8 cellular contexts compared by ENCODE assay signal in genomic region chr13:43786472-43786765, GRCh38. TPM values are rescaled to one million over a fixed set of nuclear protein-coding genes. Genes with fewer than 3 reads are reported as not detected.
DNase-seq lines count a peak whose midpoint lies in the region; ATAC-seq and TF ChIP-seq lines count a peak whose summit lies in the region.

No MANE protein-coding gene starts in this region.

- DNase-seq in H9: no peak
- no peak for DNase-seq in activated CD4-positive, alpha-beta memory T cell treated with anti-CD3 and anti-CD28 coated beads, Interleukin-2, amount 10 ng/mL, durations not matched to agents 7 days and 5 days
- no peak for DNase-seq in stimulated activated naive CD8-positive, alpha-beta T cell treated with anti-CD3 and anti-CD28 coated beads, Interleukin-15, Interleukin-2, amounts not matched to agents 100 U/mL and 50 U/mL, for 24 hours
- DNase-seq in stimulated activated naive CD4-positive, alpha-beta T cell treated with Interleukin-2 at 50 U/mL for 16 hours (lab: John Stamatoyannopoulos, UW): no peak
- DNase-seq in activated CD8-positive, alpha-beta memory T cell treated with anti-CD3 and anti-CD28 coated beads, Interleukin-2, amount 50 U/mL, for 4 hours: no peak
- DNase-seq in CD4-positive, alpha-beta memory T cell: no peak

- WGBS in H9 (ENCODE audit: extremely low coverage, insufficient read length, low lambda C conversion rate): no CpG with 5 or more reads among the region's 28 CpGs

- no peak overlapping the region for H3K18ac ChIP-seq in H9 (ENCODE audit: insufficient read length, low read depth, low read length)

- no peak overlapping the region for H3K9ac ChIP-seq in H9 (ENCODE audit: extremely low read depth, insufficient read length, low read length)
- no peak overlapping the region for H3K9ac ChIP-seq in iPS-18a (ENCODE audit: low read length)

- H3K23ac ChIP-seq in H9 (ENCODE audit: insufficient read length, low read depth, low read length): no peak overlapping the region

- peaks cover 15% of the 10 kb centered on the region for H3K23me2 ChIP-seq in H9 (ENCODE audit: insufficient read length, low read depth, low read length, poor library complexity, severe bottlenecking)

- no peak overlapping the region for H3K27ac Mint-ChIP-seq in H9
- H3K27ac Mint-ChIP-seq in activated CD4-positive, alpha-beta memory T cell treated with anti-CD3 and anti-CD28 coated beads, Interleukin-2, amount 10 ng/mL, durations not matched to agents 7 days and 5 days: no peak overlapping the region
- no peak overlapping the region for H3K27ac Mint-ChIP-seq in CD4-positive, alpha-beta memory T cell

- H3K4me3 ChIP-seq in iPS-18a (ENCODE audit: low read length): peak overlapping the region; percentile 73
- H3K4me3 ChIP-seq in CD4-positive, alpha-beta memory T cell (ENCODE audit: low read length in 2 of 2): peak overlapping the region in 1 of 2 donors; percentile 31

- no peaks in the 10 kb centered on the region for H4K20me1 ChIP-seq in H9 (ENCODE audit: control insufficient read depth, insufficient read depth, insufficient read length)

- no peak for TF ChIP-seq CTCF in H9 (conservative IDR thresholded peaks at IDR 0.05)

- no peak overlapping the region for H3T11ph ChIP-seq in H9 (ENCODE audit: low read length)

- CTCF ChIA-PET in activated CD4-positive, alpha-beta memory T cell treated with anti-CD3 and anti-CD28 coated beads, Interleukin-2, amount 10 ng/mL, durations not matched to agents 7 days and 5 days (lab: Charles Lee): interaction anchor here (1.5 kb wide), 1 partner anchor 19 kb away, joined by 4 read pairs; no protein-coding TSS in a partner anchor
- CTCF ChIA-PET in CD4-positive, alpha-beta memory T cell (lab: Charles Lee; ENCODE audit: partially characterized antibody): interaction anchor here (0.5 kb wide), 1 partner anchor 347 kb away, joined by 3 read pairs; no protein-coding TSS in a partner anchor

- no peaks in the 10 kb centered on the region for H3K79me2 ChIP-seq in H9 (ENCODE audit: insufficient read depth, low read length)

- no peaks in the 10 kb centered on the region; the same call in 1 of the 2 replicates for H3K4me1 ChIP-seq in H9 (ENCODE audit: insufficient read depth, low read length)
- H3K4me1 ChIP-seq in iPS-18a (ENCODE audit: control insufficient read depth, low read depth, low read length): peaks cover 8% of the 10 kb centered on the region
- H3K4me1 ChIP-seq in CD4-positive, alpha-beta memory T cell (ENCODE audit: insufficient read depth, low read length): peaks cover 6% of the 10 kb centered on the region

- no peaks in the 10 kb centered on the region for H3K79me1 ChIP-seq in H9 (ENCODE audit: insufficient read depth, low read depth, low read length, poor library complexity, severe bottlenecking)

- no peak overlapping the region for H3K14ac ChIP-seq in H9 (ENCODE audit: insufficient read depth, low read length)

- H2BK120ac ChIP-seq in H9 (ENCODE audit: low read depth, low read length, poor library complexity, severe bottlenecking): no peak overlapping the region

- H4K8ac ChIP-seq in H9 (replicated peaks; ENCODE audit: insufficient read length, low read depth, low read length): no peak overlapping the region

- H3K36me3 Mint-ChIP-seq in H9 (ENCODE audit: insufficient read depth in 1 of 3, low read depth in 3 of 3): no peaks in the 10 kb centered on the region
- no peaks in the 10 kb centered on the region for H3K36me3 Mint-ChIP-seq in activated CD4-positive, alpha-beta memory T cell treated with anti-CD3 and anti-CD28 coated beads, Interleukin-2, amount 10 ng/mL, durations not matched to agents 7 days and 5 days (ENCODE audit: low read depth)
- H3K36me3 Mint-ChIP-seq in CD4-positive, alpha-beta memory T cell: no peaks in the 10 kb centered on the region

- H2BK20ac ChIP-seq in H9 (ENCODE audit: low read depth, low read length, poor library complexity, severe bottlenecking): no peak overlapping the region

- H3K4me2 ChIP-seq in H9 (ENCODE audit: insufficient read depth, insufficient read length, low read length): peak overlapping the region; percentile 69

- H3K4me3 Mint-ChIP-seq in H9: peak overlapping the region; percentile 75 to 92
- H3K4me3 Mint-ChIP-seq in activated CD4-positive, alpha-beta memory T cell treated with anti-CD3 and anti-CD28 coated beads, Interleukin-2, amount 10 ng/mL, durations not matched to agents 7 days and 5 days: peak overlapping the region; percentile 73
- peak overlapping the region in 4 of 8 donors; percentile 57 to 89 (median 74) for H3K4me3 Mint-ChIP-seq in CD4-positive, alpha-beta memory T cell

- H2AK5ac ChIP-seq in H9 (ENCODE audit: insufficient read length, low read length): no peak overlapping the region

- no peaks in the 10 kb centered on the region for H3K36me3 ChIP-seq in iPS-18a (ENCODE audit: control insufficient read depth, low read depth, low read length)
- H3K36me3 ChIP-seq in CD4-positive, alpha-beta memory T cell (ENCODE audit: insufficient read depth, low read length): no peaks in the 10 kb centered on the region

- H2BK15ac ChIP-seq in H9 (ENCODE audit: low read depth, low read length): no peak overlapping the region

- POLR2A ChIA-PET in activated CD4-positive, alpha-beta memory T cell treated with anti-CD3 and anti-CD28 coated beads, Interleukin-2, amount 10 ng/mL, durations not matched to agents 7 days and 5 days (lab: Charles Lee): no interaction called here
- POLR2A ChIA-PET in CD4-positive, alpha-beta memory T cell (lab: Charles Lee; ENCODE audit: partially characterized antibody): no interaction called here

- H2BK5ac ChIP-seq in H9 (ENCODE audit: insufficient read length, low read length): no peak overlapping the region

- no peak overlapping the region for H2AFZ ChIP-seq in H9 (ENCODE audit: low read length)

- no peak overlapping the region for H2BK12ac ChIP-seq in H9 (ENCODE audit: insufficient read length, low read depth, low read length)

- H3K4ac ChIP-seq in H9 (ENCODE audit: low read depth, low read length): no peak overlapping the region

- ATAC-seq in stimulated activated naive CD8-positive, alpha-beta T cell treated with anti-CD3 and anti-CD28 coated beads, Interleukin-15, Interleukin-2, amounts not matched to agents 100 U/mL and 50 U/mL, for 24 hours: peak; percentile 41
- ATAC-seq in HG03457 (IDR thresholded peaks at IDR 0.05; ENCODE audit: unreplicated experiment): no peak

- no peak overlapping the region for H4K91ac ChIP-seq in H9 (ENCODE audit: insufficient read length, low read depth, low read length)

- no peaks in the 10 kb centered on the region for H3K9me3 Mint-ChIP-seq in H9
- no peaks in the 10 kb centered on the region for H3K9me3 Mint-ChIP-seq in activated CD4-positive, alpha-beta memory T cell treated with anti-CD3 and anti-CD28 coated beads, Interleukin-2, amount 10 ng/mL, durations not matched to agents 7 days and 5 days
- H3K9me3 Mint-ChIP-seq in CD4-positive, alpha-beta memory T cell: peaks cover 0 to 2% (median 0%) of the 10 kb centered on the region in 8 donors

- intact Hi-C loops in CD4-positive, alpha-beta memory T cell (cut with micrococcal nuclease): loop anchor here (5.0 kb wide), 1 partner anchor 91 kb away; the partner anchor contains the start of genes CCDC122 and LACC1

- peaks cover 17% of the 10 kb centered on the region in 2 experiments for H3K4me1 Mint-ChIP-seq in H9
- peaks cover 13% of the 10 kb centered on the region for H3K4me1 Mint-ChIP-seq in activated CD4-positive, alpha-beta memory T cell treated with anti-CD3 and anti-CD28 coated beads, Interleukin-2, amount 10 ng/mL, durations not matched to agents 7 days and 5 days
- H3K4me1 Mint-ChIP-seq in CD4-positive, alpha-beta memory T cell: peaks cover 6 to 16% (median 13%) of the 10 kb centered on the region in 4 donors

- peaks cover 6% of the 10 kb centered on the region; the same call in 1 of the 2 replicates for H3K27me3 ChIP-seq in H9 (ENCODE audit: insufficient read depth, low read length)
- peaks cover 73% of the 10 kb centered on the region for H3K27me3 ChIP-seq in iPS-18a (ENCODE audit: control insufficient read depth, insufficient read depth, low read length)
- peaks cover 4% of the 10 kb centered on the region for H3K27me3 ChIP-seq in CD4-positive, alpha-beta memory T cell (ENCODE audit: insufficient read depth, low read length)

- no peak overlapping the region for H3K56ac ChIP-seq in H9 (ENCODE audit: insufficient read length, low read depth, low read length)

- H3K9me3 ChIP-seq in H9 (ENCODE audit: control insufficient read depth, low read depth, low read length): no peaks in the 10 kb centered on the region
- H3K9me3 ChIP-seq in iPS-18a (ENCODE audit: control insufficient read depth, low read depth, low read length): no peaks in the 10 kb centered on the region
- H3K9me3 ChIP-seq in CD4-positive, alpha-beta memory T cell (ENCODE audit: control insufficient read depth in 1 of 2, low read length in 2 of 2): no peaks in the 10 kb centered on the region

- no peak overlapping the region for H3K27ac ChIP-seq in H9 (ENCODE audit: insufficient read length, low read depth, low read length)
- no peak overlapping the region for H3K27ac ChIP-seq in iPS-18a (ENCODE audit: low read length)
- no peak overlapping the region for H3K27ac ChIP-seq in CD4-positive, alpha-beta memory T cell (ENCODE audit: low read depth, low read length)

- H3K27me3 Mint-ChIP-seq in H9 (ENCODE audit: low read depth): peaks cover 77% of the 10 kb centered on the region
- H3K27me3 Mint-ChIP-seq in activated CD4-positive, alpha-beta memory T cell treated with anti-CD3 and anti-CD28 coated beads, Interleukin-2, amount 10 ng/mL, durations not matched to agents 7 days and 5 days: peaks cover 47% of the 10 kb centered on the region
- H3K27me3 Mint-ChIP-seq in CD4-positive, alpha-beta memory T cell: peaks cover 28 to 30% of the 10 kb centered on the region in 2 donors

- H4K5ac ChIP-seq in H9 (ENCODE audit: insufficient read length, low read depth, low read length): no peak overlapping the region

RNA-seq across cellular contexts. Expression of gene ENOX1, which starts 0.4 kb away (rescaled TPM):
- total RNA-seq in H9 (2021): 0.09 and 0.24 TPM in 2 replicates
- total RNA-seq in activated CD4-positive, alpha-beta memory T cell treated with anti-CD3 and anti-CD28 coated beads, Interleukin-2, amount 10 ng/mL, durations not matched to agents 7 days and 5 days: under 1 TPM; 0.25 to 0.38 TPM
- not detected for total RNA-seq in CD4-positive, alpha-beta memory T cell
- polyA plus RNA-seq in CD4-positive, alpha-beta memory T cell: not detected
